Comparison of ENCODE assay signal across 17 cellular contexts in the genomic region with DNA sequence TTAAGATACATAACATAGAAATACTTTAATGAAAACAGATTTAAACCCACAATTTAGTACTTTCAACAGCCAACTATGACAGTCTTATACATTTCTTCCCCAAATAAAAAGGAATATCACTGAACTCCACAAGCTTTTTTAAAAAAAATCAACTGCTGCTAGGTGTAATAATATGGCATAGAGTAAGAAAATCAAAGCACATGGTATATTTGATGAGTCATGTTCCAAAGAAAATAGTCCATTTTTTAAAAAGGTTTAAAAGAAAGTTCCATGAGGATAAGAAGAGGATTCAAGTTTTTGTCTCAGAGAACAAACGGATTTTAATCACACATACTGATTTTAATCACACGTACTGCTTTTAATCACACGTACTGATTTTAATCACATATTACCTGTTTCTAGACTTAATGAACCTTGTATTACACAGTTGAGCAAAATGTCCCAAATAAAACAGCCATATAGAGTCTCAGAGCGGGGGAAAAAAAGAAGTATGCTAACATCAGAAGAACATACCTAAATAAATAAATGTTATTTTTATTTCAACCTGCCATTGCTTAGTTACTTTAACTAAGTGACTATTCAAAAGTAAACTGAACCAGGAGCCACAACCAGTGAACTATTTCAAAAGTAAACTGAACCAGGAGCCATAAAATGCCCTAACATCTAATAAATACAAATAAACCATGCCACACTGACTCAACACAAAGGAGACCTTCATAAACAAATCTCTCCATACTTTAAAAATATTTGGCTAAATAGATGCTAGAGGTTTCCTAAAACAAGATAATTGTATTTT.
DNase-seq lines count a peak whose midpoint lies in the region; ATAC-seq, FAIRE-seq and TF ChIP-seq lines count a peak whose summit lies in the region.
"Had no signal": no experiment of that assay in that cellular context is flagged by ENCODE, and none has a peak within 500 bp of the region (broad histone marks: within the 10 kb centered on the region; RNA-seq: fewer than 3 reads in every experiment).

No MANE protein-coding gene starts in this region.

- dilution Hi-C loops in endothelial cell of umbilical vein (cut with MboI; ENCODE audit: extremely low pct_ligation_motif_present, low sequenced_read_pairs): no loop called here

- H3K79me2 ChIP-seq in endothelial cell of umbilical vein (ENCODE audit: control insufficient read depth, insufficient read depth, low read length): no peaks in the 10 kb centered on the region

- H3K36me3 ChIP-seq in endothelial cell of umbilical vein (ENCODE audit: control insufficient read depth in 2 of 2, extremely low read depth in 1 of 2, insufficient read depth in 2 of 2, low read length in 2 of 2): no peaks in the 10 kb centered on the region
- no peaks in the 10 kb centered on the region for H3K36me3 ChIP-seq in ascending aorta

- H3K36me3 Mint-ChIP-seq in HFFc6 (ENCODE audit: low read depth) (peaks cover 29% of the 10 kb centered on the region), WTC11 (peaks cover 30% of the 10 kb centered on the region)

- no peak for TF ChIP-seq POLR2A in endothelial cell of umbilical vein (IDR thresholded peaks at IDR 0.05; ENCODE audit: low read depth, low read length)

- no peak overlapping the region for H3K4me2 ChIP-seq in endothelial cell of umbilical vein (ENCODE audit: insufficient read depth, low read length)
- H3K4me2 ChIP-seq: BLaER1 treated with 17β-estradiol and CSF1 and Interleukin-3, amounts not matched to agents 10 nM and 100 nM had no signal

- CTCF ChIA-PET in WTC11 (lab: Charles Lee) (interaction anchor here (0.7 kb wide), 1 partner anchor 19 kb away, joined by 3 read pairs; no protein-coding TSS in a partner anchor), endothelial cell of umbilical vein (lab: Charles Lee) (interaction anchor here (2.3 kb wide), 1 partner anchor 19 kb away, joined by 6 read pairs; no protein-coding TSS in a partner anchor)

- no peak overlapping the region for H3K4me3 ChIP-seq in endothelial cell of umbilical vein (replicated peaks in 1 of 3; ENCODE audit: insufficient read depth in 1 of 3, low read depth in 1 of 3, low read length in 3 of 3)
- no peak overlapping the region for H3K4me3 ChIP-seq in ascending aorta
- H3K4me3 ChIP-seq: BLaER1 treated with 17β-estradiol and CSF1 and Interleukin-3, amounts not matched to agents 10 nM and 100 nM had no signal

- H3K4me1 Mint-ChIP-seq in HFFc6 (ENCODE audit: low read depth) (peaks cover 15% of the 10 kb centered on the region), WTC11 (peaks cover 10% of the 10 kb centered on the region; the same call in 1 of the 2 replicates)

- TF ChIP-seq CTCF in HFFc6 (IDR thresholded peaks at IDR 0.05) (no peak), WTC11 (IDR thresholded peaks at IDR 0.05) (no peak), endothelial cell of umbilical vein (IDR thresholded peaks at IDR 0.05; ENCODE audit: extremely low read depth in 1 of 2, insufficient read depth in 1 of 2, low read depth in 1 of 2, low read length in 2 of 2) (no peak), ascending aorta (IDR thresholded peaks at IDR 0.05) (no peak)

- H3K27ac Mint-ChIP-seq in HFFc6 (peak overlapping the region; percentile 36; the same call in 1 of the 2 replicates), WTC11 (peak overlapping the region; percentile 74; the same call in 1 of the 2 replicates)
- H3K27ac Mint-ChIP-seq: CD4-positive, alpha-beta T cell; IgD-negative memory B cell had no signal

- no peak for ATAC-seq in WTC11

- no peak overlapping the region for H3K9ac ChIP-seq in endothelial cell of umbilical vein (replicated peaks; ENCODE audit: extremely low read depth, insufficient read depth, low read length)
- H3K9ac ChIP-seq: BLaER1 treated with 17β-estradiol and CSF1 and Interleukin-3, amounts not matched to agents 10 nM and 100 nM had no signal

- no peaks in the 10 kb centered on the region for H3K9me1 ChIP-seq in endothelial cell of umbilical vein (replicated peaks; ENCODE audit: control insufficient read depth, extremely low read depth, insufficient read depth, low read length)

- FAIRE-seq in endothelial cell of umbilical vein (lab: Jason Lieb, UNC): no peak
- FAIRE-seq: GM12891 had no signal

- intact Hi-C loops in endothelial cell of umbilical vein (cut with micrococcal nuclease): no loop called here
- intact Hi-C loops in ascending aorta (cut with DNase I): no loop called here

- H4K20me1 ChIP-seq in endothelial cell of umbilical vein (replicated peaks; ENCODE audit: control insufficient read depth, extremely low read depth, insufficient read depth, low read length): no peaks in the 10 kb centered on the region

- H3K27ac ChIP-seq in endothelial cell of umbilical vein (ENCODE audit: insufficient read depth, low read depth, low read length) (no peak overlapping the region), ascending aorta (no peak overlapping the region)
- H3K27ac ChIP-seq: 22Rv1; BLaER1 treated with 17β-estradiol and CSF1 and Interleukin-3, amounts not matched to agents 10 nM and 100 nM had no signal

- no peaks in the 10 kb centered on the region for H3K27me3 Mint-ChIP-seq in HFFc6 (ENCODE audit: insufficient read depth)
- peaks cover 3% of the 10 kb centered on the region; the same call in 1 of the 2 replicates for H3K27me3 Mint-ChIP-seq in WTC11 (ENCODE audit: low read depth)
- H3K27me3 Mint-ChIP-seq: CD4-positive, alpha-beta T cell had no signal

- no peak overlapping the region for H2AFZ ChIP-seq in endothelial cell of umbilical vein (ENCODE audit: low read depth, low read length)

- POLR2A ChIA-PET in WTC11 (lab: Charles Lee): no interaction called here
- POLR2A ChIA-PET in endothelial cell of umbilical vein (lab: Charles Lee): no interaction called here

- H3K9me3 ChIP-seq in endothelial cell of umbilical vein (replicated peaks; ENCODE audit: control insufficient read depth, insufficient read depth, low read length) (no peaks in the 10 kb centered on the region), ascending aorta (peaks cover 13 to 20% of the 10 kb centered on the region in 2 donors)

- H3K4me3 Mint-ChIP-seq in HFFc6 (no peak overlapping the region), WTC11 (no peak overlapping the region)
- H3K4me3 Mint-ChIP-seq: CD4-positive, alpha-beta T cell; IgD-negative memory B cell had no signal

- no peaks in the 10 kb centered on the region for H3K27me3 ChIP-seq in endothelial cell of umbilical vein (ENCODE audit: control insufficient read depth in 2 of 2, insufficient read depth in 2 of 2, low read length in 2 of 2)
- no peaks in the 10 kb centered on the region for H3K27me3 ChIP-seq in ascending aorta
- H3K27me3 ChIP-seq: BLaER1 treated with 17β-estradiol and CSF1 and Interleukin-3, amounts not matched to agents 10 nM and 100 nM had no signal

- H3K9me3 Mint-ChIP-seq in HFFc6: peaks cover 10% of the 10 kb centered on the region; the same call in 1 of the 2 replicates
- peaks cover 31% of the 10 kb centered on the region for H3K9me3 Mint-ChIP-seq in WTC11

- no peaks in the 10 kb centered on the region for H3K4me1 ChIP-seq in endothelial cell of umbilical vein (ENCODE audit: control insufficient read depth, extremely low read depth, insufficient read depth, low read length)
- H3K4me1 ChIP-seq in ascending aorta: no peaks in the 10 kb centered on the region

- no TSS peak for BruUV-seq in endothelial cell of umbilical vein (replicated peaks; lab: Mats Ljungman, UMichigan)

- DNase-seq in NCI-H526 treated with DMSO at 0.1 percent for 48 hours (lab: John Stamatoyannopoulos, UW) (peak; percentile 23), NCI-H526 (lab: John Stamatoyannopoulos, UW) (no peak), HFFc6 (no peak), WTC11 (ENCODE audit: low spot score) (no peak), endothelial cell of umbilical vein (ENCODE audit: low read depth, low spot score) (no peak), OCI-M1 (lab: John Stamatoyannopoulos, UW) (no peak), CD1c-positive myeloid dendritic cell (ENCODE audit: extremely low spot score) (no peak), ascending aorta (ENCODE audit: low spot score in 2 of 2) (no peak)
- DNase-seq: ACHN; CD4-positive, alpha-beta T cell; DMS79 treated with DMSO at 0.1 percent for 48 hours; EL; H7 had no signal

TF ChIP-seq in WTC11, 78 proteins besides CTCF, POLR2A, EP300 and RAD21 (continues in another document):
- no peak for TF ChIP-seq ZNF671 (CRISPR knock-in tag; IDR thresholded peaks at IDR 0.05)

TF ChIP-seq in endothelial cell of umbilical vein, 7 proteins besides CTCF, POLR2A, EP300 and RAD21:
- TF ChIP-seq MYC (IDR thresholded peaks at IDR 0.05; ENCODE audit: low read depth, low read length) (no peak), POLR2AphosphoS5 (IDR thresholded peaks at IDR 0.05; ENCODE audit: insufficient read depth, low read depth, low read length) (no peak), EZH2 (IDR thresholded peaks at IDR 0.05; ENCODE audit: borderline replicate concordance, low read depth, low read length, severe bottlenecking) (no peak), JUN (IDR thresholded peaks at IDR 0.05; ENCODE audit: borderline replicate concordance, insufficient read depth, insufficient read length, low read depth) (no peak), GATA2 (IDR thresholded peaks at IDR 0.05; ENCODE audit: insufficient read depth, insufficient read length, low read depth, low read length) (no peak), FOS (IDR thresholded peaks at IDR 0.05; ENCODE audit: borderline replicate concordance, insufficient read depth, low read length) (peak; percentile 26)
- TF ChIP-seq, protein P1, sequence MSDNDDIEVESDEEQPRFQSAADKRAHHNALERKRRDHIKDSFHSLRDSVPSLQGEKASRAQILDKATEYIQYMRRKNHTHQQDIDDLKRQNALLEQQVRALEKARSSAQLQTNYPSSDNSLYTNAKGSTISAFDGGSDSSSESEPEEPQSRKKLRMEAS (IDR thresholded peaks at IDR 0.05; ENCODE audit: insufficient read depth, insufficient read length): no peak
